Comparison of ENCODE assay signal across 14 cellular contexts in genomic region chr13:27789495-27790303, GRCh38. TPM values are rescaled to one million over a fixed set of nuclear protein-coding genes. Genes with fewer than 3 reads are reported as not detected.
DNase-seq lines count a peak whose midpoint lies in the region; TF ChIP-seq lines count a peak whose summit lies in the region.
"Had no signal": no experiment of that assay in that cellular context is flagged by ENCODE, and none has a peak within 500 bp of the region (broad histone marks: within the 10 kb centered on the region; RNA-seq: fewer than 3 reads in every experiment).

No MANE protein-coding gene starts in this region.

- no peaks in the 10 kb centered on the region for H4K20me1 ChIP-seq in hepatocyte (ENCODE audit: insufficient read depth, poor library complexity, severe bottlenecking)

- no peaks in the 10 kb centered on the region for H3K36me3 ChIP-seq in hepatocyte (replicated peaks; ENCODE audit: insufficient read depth, low read depth)
- no peaks in the 10 kb centered on the region for H3K36me3 ChIP-seq in stomach smooth muscle (ENCODE audit: control insufficient read depth in 2 of 2, insufficient read depth in 2 of 2, low read length in 2 of 2)
- H3K36me3 ChIP-seq: thyroid gland had no signal

- H3K36me3 Mint-ChIP-seq in T-helper 2 cell treated with Interferon-gamma antibody and Interleukin-4, amounts not matched to agents 5 μg/mL and 100 μg/mL, for 36 hours (ENCODE audit: low read depth): no peaks in the 10 kb centered on the region
- peaks cover 3% of the 10 kb centered on the region for H3K36me3 Mint-ChIP-seq in osteocyte (ENCODE audit: unreplicated experiment)
- H3K36me3 Mint-ChIP-seq: mesothelial cell of epicardium had no signal

- no peaks in the 10 kb centered on the region for H3K9me2 ChIP-seq in hepatocyte (replicated peaks; ENCODE audit: insufficient read depth)

- DNase-seq in activated naive CD4-positive, alpha-beta T cell treated with Interleukin-2 at 50 U/mL for 16 hours: peak; percentile 7
- DNase-seq in activated naive CD4-positive, alpha-beta T cell (lab: John Stamatoyannopoulos, UW): no peak
- no peak for DNase-seq in T-helper 2 cell treated with Interferon-gamma antibody and Interleukin-4, amounts not matched to agents 5 μg/mL and 100 μg/mL, for 36 hours (ENCODE audit: low spot score)
- DNase-seq in hepatocyte (ENCODE audit: low spot score) (no peak), osteocyte (ENCODE audit: extremely low spot score, unreplicated experiment) (no peak), foreskin fibroblast (no peak), iPS-NIHi7 (ENCODE audit: extremely low spot score) (no peak)
- DNase-seq: NCI-H510A treated with DMSO at 0.1 percent for 48 hours, thyroid gland had no signal

- peaks cover 73% of the 10 kb centered on the region for H3K27me3 Mint-ChIP-seq in T-helper 2 cell treated with Interferon-gamma antibody and Interleukin-4, amounts not matched to agents 5 μg/mL and 100 μg/mL, for 36 hours (ENCODE audit: low read depth)
- peaks cover 61% of the 10 kb centered on the region for H3K27me3 Mint-ChIP-seq in osteocyte (ENCODE audit: unreplicated experiment)

- H3K4me1 ChIP-seq in hepatocyte (ENCODE audit: insufficient read depth) (peaks cover 6% of the 10 kb centered on the region), stomach smooth muscle (ENCODE audit: control insufficient read depth, insufficient read depth, low read length) (peaks cover 27% of the 10 kb centered on the region)

- H3K4me1 Mint-ChIP-seq in T-helper 2 cell treated with Interferon-gamma antibody and Interleukin-4, amounts not matched to agents 5 μg/mL and 100 μg/mL, for 36 hours (ENCODE audit: low read depth): peaks cover 18% of the 10 kb centered on the region
- peaks cover 24% of the 10 kb centered on the region for H3K4me1 Mint-ChIP-seq in osteocyte (ENCODE audit: unreplicated experiment)
- H3K4me1 Mint-ChIP-seq: mesothelial cell of epicardium had no signal

- no peaks in the 10 kb centered on the region for H3K9me3 Mint-ChIP-seq in T-helper 2 cell treated with Interferon-gamma antibody and Interleukin-4, amounts not matched to agents 5 μg/mL and 100 μg/mL, for 36 hours
- no peaks in the 10 kb centered on the region for H3K9me3 Mint-ChIP-seq in osteocyte (ENCODE audit: unreplicated experiment)
- H3K9me3 Mint-ChIP-seq: mesothelial cell of epicardium had no signal

- no peak overlapping the region for H2AFZ ChIP-seq in hepatocyte

- WGBS in hepatocyte (ENCODE audit: low lambda C conversion rate, missing lambda C conversion rate): 4% methylated on average over 44 of the region's 55 CpGs

- H3K79me2 ChIP-seq in hepatocyte: no peaks in the 10 kb centered on the region

- H3K9ac ChIP-seq in stomach smooth muscle (ENCODE audit: low read length in 2 of 2): no peak overlapping the region

- no peak overlapping the region for H3K27ac Mint-ChIP-seq in T-helper 2 cell treated with Interferon-gamma antibody and Interleukin-4, amounts not matched to agents 5 μg/mL and 100 μg/mL, for 36 hours
- H3K27ac Mint-ChIP-seq in osteocyte (ENCODE audit: unreplicated experiment): no peak overlapping the region
- H3K27ac Mint-ChIP-seq: mesothelial cell of epicardium had no signal

- no peak overlapping the region for H3K27ac ChIP-seq in hepatocyte
- no peak overlapping the region for H3K27ac ChIP-seq in stomach smooth muscle (ENCODE audit: low read length)
- H3K27ac ChIP-seq: thyroid gland had no signal

- peak overlapping the region; percentile 73 for H3K4me2 ChIP-seq in hepatocyte

- peak overlapping the region; percentile 67 for H3K4me3 Mint-ChIP-seq in T-helper 2 cell treated with Interferon-gamma antibody and Interleukin-4, amounts not matched to agents 5 μg/mL and 100 μg/mL, for 36 hours
- no peak overlapping the region for H3K4me3 Mint-ChIP-seq in osteocyte (ENCODE audit: unreplicated experiment)
- H3K4me3 Mint-ChIP-seq: mesothelial cell of epicardium had no signal

- H3K4me3 ChIP-seq in hepatocyte: peak overlapping the region; percentile 5
- H3K4me3 ChIP-seq in stomach smooth muscle (ENCODE audit: low read length in 2 of 2): peak overlapping the region; percentile 19 to 40
- no peak overlapping the region for H3K4me3 ChIP-seq in foreskin fibroblast (ENCODE audit: low read depth in 1 of 2, low read length in 2 of 2)
- H3K4me3 ChIP-seq: thyroid gland had no signal

- no peaks in the 10 kb centered on the region for H3K9me3 ChIP-seq in hepatocyte (ENCODE audit: low read depth)
- no peaks in the 10 kb centered on the region for H3K9me3 ChIP-seq in stomach smooth muscle (ENCODE audit: control insufficient read depth in 2 of 2, low read length in 2 of 2)
- H3K9me3 ChIP-seq: thyroid gland had no signal

- TF ChIP-seq CTCF in hepatocyte (IDR thresholded peaks at IDR 0.05; ENCODE audit: poor library complexity) (no peak), osteocyte (IDR thresholded peaks at IDR 0.05) (no peak), foreskin fibroblast (IDR thresholded peaks at IDR 0.05; ENCODE audit: low read depth, low read length) (no peak)

- peaks cover 85% of the 10 kb centered on the region for H3K27me3 ChIP-seq in hepatocyte
- H3K27me3 ChIP-seq in stomach smooth muscle (ENCODE audit: control insufficient read depth in 1 of 2, insufficient read depth in 2 of 2, low read length in 2 of 2): peaks cover 57 to 67% of the 10 kb centered on the region in 2 donors

RNA-seq across cellular contexts. Expression of gene GSX1, which starts 2.6 kb away (rescaled TPM):
- total RNA-seq in hepatocyte: not detected in 2 replicates
- not detected in 2 replicates for polyA plus RNA-seq in hepatocyte
- not detected in 2 replicates for total RNA-seq in osteocyte
- total RNA-seq: fibroblast of lung; mesothelial cell of epicardium; T-helper 2 cell treated with Interferon-gamma antibody and Interleukin-4, amounts not matched to agents 100 ng/mL and 5 ng/mL, for 36 hours; thyroid gland had no signal
- polyA plus RNA-seq: BJ, fibroblast of lung had no signal

Comparison
In these comparisons a context has a peak if more than half of its experiments do, and no peak if none do; other contexts are left out.
1. H3K4me3 ChIP-seq: peak in hepatocyte (single experiment) and stomach smooth muscle (2 of 2); none in foreskin fibroblast (0 of 2).